In the genomic region with DNA sequence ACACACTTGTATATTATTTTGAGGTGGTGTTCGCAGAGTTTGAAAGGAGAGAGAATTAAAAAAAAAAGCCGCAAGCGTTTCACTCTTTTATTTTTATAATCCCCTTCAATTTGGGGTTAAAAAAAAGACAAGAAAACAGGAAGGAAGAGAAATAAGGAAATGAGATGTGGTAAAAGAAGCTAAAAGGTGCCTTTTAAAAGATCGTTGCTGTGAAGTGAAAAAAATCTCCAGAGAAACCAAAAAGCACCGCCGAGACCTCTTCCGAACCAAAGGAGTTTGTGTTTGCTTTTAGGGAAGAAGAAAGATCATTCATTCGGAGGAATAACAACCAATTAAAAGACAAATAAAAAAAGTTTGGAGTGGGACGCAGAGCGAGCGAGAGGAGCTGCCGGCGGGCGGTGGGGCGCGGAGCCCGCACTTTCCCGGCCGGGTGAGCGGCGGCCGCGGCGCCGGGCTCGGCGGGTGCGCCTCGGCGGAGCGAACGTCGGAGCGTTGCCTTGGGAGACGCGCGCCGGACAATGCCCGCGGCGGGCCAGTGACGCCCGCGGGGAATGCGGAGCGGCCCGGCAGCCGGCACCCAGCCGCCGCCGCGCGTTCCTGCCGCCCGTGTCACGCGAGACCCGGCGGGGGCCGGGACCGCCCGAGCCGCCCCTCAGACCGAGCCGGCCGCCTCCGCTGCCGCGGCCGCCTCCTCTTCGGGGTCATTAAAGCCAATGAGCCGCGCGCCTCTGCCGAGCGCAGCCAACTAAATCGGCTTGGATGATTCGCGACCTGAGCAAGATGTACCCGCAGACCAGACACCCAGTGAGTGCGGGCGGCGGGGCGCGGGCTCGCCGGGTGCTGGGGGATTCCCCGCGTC, we compare ENCODE assay signal across 8 cellular contexts. TPM values are rescaled to one million over a fixed set of nuclear protein-coding genes. Genes with fewer than 3 reads are reported as not detected.
DNase-seq lines count a peak whose midpoint lies in the region; ATAC-seq, FAIRE-seq and TF ChIP-seq lines count a peak whose summit lies in the region.

No MANE protein-coding gene starts in this region.

- peaks cover 32% of the 10 kb centered on the region for H3K4me1 Mint-ChIP-seq in activated naive CD8-positive, alpha-beta T cell treated with anti-CD3 and anti-CD28 coated beads for 36 hours

- intact Hi-C loops in heart right ventricle (cut with DNase I) (loop anchor here in 7 of 10 donors (5.0 to 10.0 kb wide), 7 partner anchors 83 to 230 kb away; no protein-coding TSS in a partner anchor), ovary (cut with DNase I) (loop anchor here in 2 of 4 donors (10.0 kb wide), 1 partner anchor 243 kb away; no protein-coding TSS in a partner anchor)

- H3K27ac Mint-ChIP-seq in activated naive CD8-positive, alpha-beta T cell treated with anti-CD3 and anti-CD28 coated beads for 36 hours = peak overlapping the region; percentile 51

- H3K9me3 ChIP-seq in heart right ventricle (peaks cover 0 to 8% (median 0%) of the 10 kb centered on the region in 11 donors), ovary (no peaks in the 10 kb centered on the region)

- WGBS in heart right ventricle, 2 donors = 1% methylated on average over 59 to 89 of the region's 89 CpGs
- 0 to 1% (median 0%) methylated on average over 59 to 89 of the region's 89 CpGs for WGBS in ovary, 3 donors

- H3K9me3 Mint-ChIP-seq in activated naive CD8-positive, alpha-beta T cell treated with anti-CD3 and anti-CD28 coated beads for 36 hours = no peaks in the 10 kb centered on the region

- no peak for TF ChIP-seq CTCF in heart right ventricle (IDR thresholded peaks at IDR 0.05)
- no peak for TF ChIP-seq CTCF in ovary (IDR thresholded peaks at IDR 0.05)
- no peak for TF ChIP-seq CTCF in D721Med (IDR thresholded peaks at IDR 0.05; ENCODE audit: insufficient read depth, missing control alignments)

- H3K27me3 ChIP-seq in heart right ventricle = peaks cover 0 to 16% (median 0%) of the 10 kb centered on the region in 7 donors
- no peaks in the 10 kb centered on the region for H3K27me3 ChIP-seq in ovary

- TF ChIP-seq POLR2A in GM15510 (IDR thresholded peaks at IDR 0.05; ENCODE audit: borderline replicate concordance, extremely low read depth, insufficient read length) (peak; percentile 30), ovary (IDR thresholded peaks at IDR 0.05) (no peak)

- no peak for TF ChIP-seq EP300 in ovary (IDR thresholded peaks at IDR 0.05)

- H3K4me3 Mint-ChIP-seq in activated naive CD8-positive, alpha-beta T cell treated with anti-CD3 and anti-CD28 coated beads for 36 hours = peak overlapping the region; percentile 66

- H3K27ac ChIP-seq in heart right ventricle = peak overlapping the region; percentile 34 to 96 (median 93)
- peak overlapping the region; percentile 94 for H3K27ac ChIP-seq in ovary

- H3K4me1 ChIP-seq in heart right ventricle = peaks cover 0 to 56% (median 36%) of the 10 kb centered on the region in 9 donors
- H3K4me1 ChIP-seq in ovary (ENCODE audit: insufficient read depth) = no peaks in the 10 kb centered on the region

- H3K36me3 Mint-ChIP-seq in activated naive CD8-positive, alpha-beta T cell treated with anti-CD3 and anti-CD28 coated beads for 36 hours = peaks cover 24% of the 10 kb centered on the region

- peak in 3 of 8 donors; percentile 2 to 14 (median 10) for ATAC-seq in heart right ventricle

- H3K36me3 ChIP-seq in heart right ventricle = peaks cover 0 to 8% (median 0%) of the 10 kb centered on the region in 9 donors
- H3K36me3 ChIP-seq in ovary = no peaks in the 10 kb centered on the region

- DNase-seq in ACHN (peak; percentile 53), NOMO-1 treated with dmso at 0.1 percent for 144 hours (lab: John Stamatoyannopoulos, UW; ENCODE audit: unreplicated experiment) (peak; percentile 69), heart right ventricle (peak in 1 of 2 donors; percentile 54), ovary (peak in 3 of 5 donors; percentile 33 to 57 (median 40)), D721Med (ENCODE audit: insufficient read length, low spot score) (no peak), urothelium cell line (ENCODE audit: low spot score) (no peak)
- DNase-seq in activated naive CD8-positive, alpha-beta T cell treated with anti-CD3 and anti-CD28 coated beads for 36 hours = peak; percentile 54

- H3K4me3 ChIP-seq in heart right ventricle = peak overlapping the region; percentile 74 to 98 (median 95)
- peak overlapping the region; percentile 91 for H3K4me3 ChIP-seq in ovary

- FAIRE-seq in D721Med (lab: Jason Lieb, UNC) = no peak
- FAIRE-seq in urothelium cell line (lab: Jason Lieb, UNC) = no peak

- in situ Hi-C loops in ACHN (cut with HindIII; ENCODE audit: low pct_ligation_motif_present, low pct_unique_long_range_greater_than_20kb, low sequenced_read_pairs) = no loop called here

- H3K27me3 Mint-ChIP-seq in activated naive CD8-positive, alpha-beta T cell treated with anti-CD3 and anti-CD28 coated beads for 36 hours = no peaks in the 10 kb centered on the region

RNA-seq across cellular contexts. Expression of a gene that starts 0.5 kb away (rescaled TPM):
- total RNA-seq in activated naive CD8-positive, alpha-beta T cell treated with anti-CD3 and anti-CD28 coated beads for 36 hours = 10 to 100 TPM; 30.1 to 35.3 TPM
- total RNA-seq in heart right ventricle = 10 to 100 TPM in 8 of 10 donors, 1 to 10 TPM in 2; 9.5 to 17.3 (median 13.1) TPM
- polyA plus RNA-seq in heart right ventricle = 1 to 10 TPM; 4.2 to 5.9 TPM
- total RNA-seq in ovary = 10 to 100 TPM; 50.3 to 67.5 (median 56.1) TPM
- 10 to 100 TPM; 34.6 to 48.6 TPM for polyA plus RNA-seq in ovary

Comparison
In these comparisons a context has a peak if more than half of its experiments do, and no peak if none do; other contexts are left out.
1. DNase-seq: peak in ACHN (single experiment), NOMO-1 treated with dmso at 0.1 percent for 144 hours (single experiment), activated naive CD8-positive, alpha-beta T cell treated with anti-CD3 and anti-CD28 coated beads for 36 hours (single experiment) and ovary (3 of 5); none in D721Med (single experiment) and urothelium cell line (single experiment).